ENCODE assay signal across 15 cellular contexts in genomic region chr6:107046316-107046715, GRCh38. TPM values are rescaled to one million over a fixed set of nuclear protein-coding genes. Genes with fewer than 3 reads are reported as not detected.
DNase-seq lines count a peak whose midpoint lies in the region; ATAC-seq and TF ChIP-seq lines count a peak whose summit lies in the region.
"Had no signal": no experiment of that assay in that cellular context is flagged by ENCODE, and none has a peak within 500 bp of the region (broad histone marks: within the 10 kb centered on the region; RNA-seq: fewer than 3 reads in every experiment).

No MANE protein-coding gene starts in this region.

- ATAC-seq in activated T-helper 17 cell treated with anti-CD3 and anti-CD28 coated beads, Interleukin-2, amount 50 U/mL, for 72 hours (replicated peaks) = no peak
- ATAC-seq in upper lobe of left lung (ENCODE audit: low FRiP score in 2 of 2) = no peak

- H3K9me3 ChIP-seq in CD4-positive, alpha-beta memory T cell (ENCODE audit: control insufficient read depth in 1 of 2, low read length in 2 of 2) = no peaks in the 10 kb centered on the region
- no peaks in the 10 kb centered on the region for H3K9me3 ChIP-seq in upper lobe of left lung
- H3K9me3 ChIP-seq in esophagus muscularis mucosa = no peaks in the 10 kb centered on the region
- H3K9me3 ChIP-seq: tibial artery had no signal

- no peaks in the 10 kb centered on the region for H3K4me1 ChIP-seq in CD4-positive, alpha-beta memory T cell (ENCODE audit: insufficient read depth, low read length)
- H3K4me1 ChIP-seq in upper lobe of left lung = no peaks in the 10 kb centered on the region
- peaks cover 0 to 4% (median 0%) of the 10 kb centered on the region in 4 donors for H3K4me1 ChIP-seq in esophagus muscularis mucosa
- H3K4me1 ChIP-seq: tibial artery had no signal

- CTCF ChIA-PET in CD4-positive, alpha-beta memory T cell (lab: Charles Lee; ENCODE audit: partially characterized antibody) = interaction anchor here (0.7 to 1.6 kb wide), 3 partner anchors 26 to 67 kb away, joined by 3 to 4 read pairs (median 3); no protein-coding TSS in a partner anchor

- no peak overlapping the region for H3K4me3 ChIP-seq in CD4-positive, alpha-beta memory T cell (ENCODE audit: low read length in 2 of 2)
- no peak overlapping the region for H3K4me3 ChIP-seq in upper lobe of left lung
- H3K4me3 ChIP-seq in esophagus muscularis mucosa = no peak overlapping the region
- H3K4me3 ChIP-seq: coronary artery, tibial artery had no signal

- intact Hi-C loops in CD4-positive, alpha-beta memory T cell (cut with micrococcal nuclease) = no loop called here
- intact Hi-C loops in esophagus muscularis mucosa (cut with DNase I) = no loop called here

- DNase-seq in CD4-positive, alpha-beta memory T cell = no peak
- peak; percentile 86 for DNase-seq in NCI-H146 (lab: John Stamatoyannopoulos, UW)
- no peak for DNase-seq in upper lobe of left lung
- DNase-seq in esophagus muscularis mucosa (ENCODE audit: extremely low spot score) = no peak
- DNase-seq in HuH-7 (ENCODE audit: low spot score) = no peak
- DNase-seq in NCI-H82 treated with DMSO at 0.1 percent for 48 hours (lab: John Stamatoyannopoulos, UW; ENCODE audit: unreplicated experiment) = no peak
- DNase-seq: activated CD4-positive, alpha-beta T cell treated with anti-CD3 and anti-CD28 coated beads, Interleukin-2, amount 10 ng/mL, durations not matched to agents 7 days and 5 days; activated T-cell treated with anti-CD3 and anti-CD28 coated beads, Interleukin-2, amount 50 U/mL, for 24 hours; Kasumi-1; kidney; NCI-H2029; tibial artery had no signal

- H3K9me3 Mint-ChIP-seq in CD4-positive, alpha-beta memory T cell = no peaks in the 10 kb centered on the region
- H3K9me3 Mint-ChIP-seq in activated T-helper 17 cell treated with anti-CD3 and anti-CD28 coated beads, Interleukin-2, amount 50 U/mL, for 72 hours = no peaks in the 10 kb centered on the region
- H3K9me3 Mint-ChIP-seq in nephron = no peaks in the 10 kb centered on the region
- H3K9me3 Mint-ChIP-seq: activated CD4-positive, alpha-beta T cell treated with anti-CD3 and anti-CD28 coated beads, Interleukin-2, amount 10 ng/mL, durations not matched to agents 7 days and 5 days; activated T-cell treated with anti-CD3 and anti-CD28 coated beads, Interleukin-2, amount 50 U/mL, for 24 hours had no signal

- peak overlapping the region in 4 of 7 donors; percentile 42 to 66 (median 48) for H3K27ac Mint-ChIP-seq in CD4-positive, alpha-beta memory T cell
- peak overlapping the region; percentile 71 for H3K27ac Mint-ChIP-seq in activated T-helper 17 cell treated with anti-CD3 and anti-CD28 coated beads, Interleukin-2, amount 50 U/mL, for 72 hours
- H3K27ac Mint-ChIP-seq in nephron = peak overlapping the region; percentile 91 to 98 (median 98)
- H3K27ac Mint-ChIP-seq: activated CD4-positive, alpha-beta T cell treated with anti-CD3 and anti-CD28 coated beads, Interleukin-2, amount 10 ng/mL, durations not matched to agents 7 days and 5 days; activated T-cell treated with anti-CD3 and anti-CD28 coated beads, Interleukin-2, amount 50 U/mL, for 24 hours had no signal

- no peak for TF ChIP-seq EP300 in upper lobe of left lung (IDR thresholded peaks at IDR 0.05)
- TF ChIP-seq EP300 in esophagus muscularis mucosa (IDR thresholded peaks at IDR 0.05) = no peak

- no peak overlapping the region for H3K4me3 Mint-ChIP-seq in CD4-positive, alpha-beta memory T cell
- no peak overlapping the region for H3K4me3 Mint-ChIP-seq in activated T-helper 17 cell treated with anti-CD3 and anti-CD28 coated beads, Interleukin-2, amount 50 U/mL, for 72 hours
- H3K4me3 Mint-ChIP-seq in nephron = peak overlapping the region; percentile 64 to 73 (median 69)
- H3K4me3 Mint-ChIP-seq: activated CD4-positive, alpha-beta T cell treated with anti-CD3 and anti-CD28 coated beads, Interleukin-2, amount 10 ng/mL, durations not matched to agents 7 days and 5 days; activated T-cell treated with anti-CD3 and anti-CD28 coated beads, Interleukin-2, amount 50 U/mL, for 24 hours had no signal

- no peaks in the 10 kb centered on the region for H3K27me3 ChIP-seq in CD4-positive, alpha-beta memory T cell (ENCODE audit: insufficient read depth, low read length)
- H3K27me3 ChIP-seq in upper lobe of left lung (no peaks in the 10 kb centered on the region), esophagus muscularis mucosa (no peaks in the 10 kb centered on the region)
- H3K27me3 ChIP-seq: tibial artery had no signal

- POLR2A ChIA-PET in CD4-positive, alpha-beta memory T cell (lab: Charles Lee; ENCODE audit: partially characterized antibody) = no interaction called here

- TF ChIP-seq CTCF in nephron (IDR thresholded peaks at IDR 0.05; ENCODE audit: unreplicated experiment in 3 of 3) (no peak), upper lobe of left lung (IDR thresholded peaks at IDR 0.05) (no peak), esophagus muscularis mucosa (IDR thresholded peaks at IDR 0.05) (no peak)

- H3K36me3 Mint-ChIP-seq in CD4-positive, alpha-beta memory T cell = peaks cover 22 to 35% of the 10 kb centered on the region in 2 donors
- H3K36me3 Mint-ChIP-seq in activated T-helper 17 cell treated with anti-CD3 and anti-CD28 coated beads, Interleukin-2, amount 50 U/mL, for 72 hours (ENCODE audit: low read depth) = peaks cover 58% of the 10 kb centered on the region
- H3K36me3 Mint-ChIP-seq in nephron (ENCODE audit: low read depth) = peaks cover 54% of the 10 kb centered on the region

- H3K36me3 ChIP-seq in CD4-positive, alpha-beta memory T cell (ENCODE audit: insufficient read depth, low read length) = peaks cover 4% of the 10 kb centered on the region
- H3K36me3 ChIP-seq in upper lobe of left lung (peaks cover 0 to 48% (median 7%) of the 10 kb centered on the region in 4 donors), esophagus muscularis mucosa (peaks cover 3 to 83% (median 48%) of the 10 kb centered on the region in 4 donors)

- H3K27me3 Mint-ChIP-seq in CD4-positive, alpha-beta memory T cell = no peaks in the 10 kb centered on the region
- no peaks in the 10 kb centered on the region for H3K27me3 Mint-ChIP-seq in activated T-helper 17 cell treated with anti-CD3 and anti-CD28 coated beads, Interleukin-2, amount 50 U/mL, for 72 hours
- no peaks in the 10 kb centered on the region for H3K27me3 Mint-ChIP-seq in nephron (ENCODE audit: low read depth)
- H3K27me3 Mint-ChIP-seq: activated CD4-positive, alpha-beta T cell treated with anti-CD3 and anti-CD28 coated beads, Interleukin-2, amount 10 ng/mL, durations not matched to agents 7 days and 5 days; activated T-cell treated with anti-CD3 and anti-CD28 coated beads, Interleukin-2, amount 50 U/mL, for 24 hours had no signal

- no peak for TF ChIP-seq POLR2A in upper lobe of left lung (IDR thresholded peaks at IDR 0.05)
- TF ChIP-seq POLR2A in esophagus muscularis mucosa (IDR thresholded peaks at IDR 0.05; ENCODE audit: low read depth) = no peak

- WGBS in upper lobe of left lung, 2 donors = 62 to 73% methylated on average over 5 to 6 of the region's 6 CpGs
- WGBS in esophagus muscularis mucosa = 46% methylated on average over 6 of the region's 6 CpGs

- no peak overlapping the region for H3K27ac ChIP-seq in CD4-positive, alpha-beta memory T cell (ENCODE audit: low read depth, low read length)
- H3K27ac ChIP-seq in upper lobe of left lung (no peak overlapping the region), esophagus muscularis mucosa (replicated peaks in 1 of 4) (no peak overlapping the region)
- H3K27ac ChIP-seq: coronary artery, tibial artery had no signal

- peaks cover 0 to 1% (median under 1%) of the 10 kb centered on the region in 4 donors for H3K4me1 Mint-ChIP-seq in CD4-positive, alpha-beta memory T cell
- no peaks in the 10 kb centered on the region for H3K4me1 Mint-ChIP-seq in activated T-helper 17 cell treated with anti-CD3 and anti-CD28 coated beads, Interleukin-2, amount 50 U/mL, for 72 hours
- peaks cover 28% of the 10 kb centered on the region for H3K4me1 Mint-ChIP-seq in nephron

RNA-seq across cellular contexts. Expression of gene MTRES1, which starts 18.3 kb away (rescaled TPM):
- 10 to 100 TPM; 21.6 to 23.7 TPM for total RNA-seq in CD4-positive, alpha-beta memory T cell
- polyA plus RNA-seq in CD4-positive, alpha-beta memory T cell = 10 to 100 TPM; 12.1 to 19.4 TPM
- total RNA-seq in activated T-helper 17 cell treated with anti-CD3 and anti-CD28 coated beads, Interleukin-2, amount 50 U/mL, for 72 hours = 10 to 100 TPM; 14.3 to 22.3 TPM
- total RNA-seq in upper lobe of left lung (10 to 100 TPM in 5 of 6 donors, 1 to 10 TPM in 1; 3.6 to 40.9 (median 12.1) TPM), esophagus muscularis mucosa (10 to 100 TPM; 11.8 to 23.3 (median 15.7) TPM)

Comparison
In these comparisons a context has a peak if more than half of its experiments do, and no peak if none do; other contexts are left out.
1. H3K4me3 Mint-ChIP-seq: peak in nephron (3 of 3); none in CD4-positive, alpha-beta memory T cell (0 of 8) and activated T-helper 17 cell treated with anti-CD3 and anti-CD28 coated beads, Interleukin-2, amount 50 U/mL, for 72 hours (single experiment).
2. Peak in every context shown above with its lines, with median percentiles within 50 percentile points of each other: H3K27ac Mint-ChIP-seq.